Comparison of ENCODE assay signal across 16 cellular contexts in the genomic region with DNA sequence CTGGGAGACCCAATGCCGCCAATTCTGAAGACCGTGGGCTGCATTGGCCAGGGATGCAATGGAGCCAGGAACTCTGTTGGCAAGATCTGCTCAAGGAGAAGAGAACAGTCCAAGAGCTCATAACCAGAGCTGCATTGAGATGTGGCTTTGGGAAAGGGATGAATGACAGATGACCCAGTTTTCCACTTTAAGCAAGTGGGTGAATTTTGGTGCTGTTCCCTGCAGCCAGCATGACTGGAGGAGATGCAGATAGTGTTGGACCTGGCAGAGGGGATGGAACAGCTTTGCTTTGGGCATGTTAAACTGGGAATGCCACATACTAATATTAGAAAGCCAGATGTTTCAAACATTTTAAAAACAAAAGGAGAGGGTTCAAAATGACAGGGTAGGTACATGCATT.
DNase-seq lines count a peak whose midpoint lies in the region; ATAC-seq lines count a peak whose summit lies in the region.
"Had no signal": no experiment of that assay in that cellular context is flagged by ENCODE, and none has a peak within 500 bp of the region (broad histone marks: within the 10 kb centered on the region; RNA-seq: fewer than 3 reads in every experiment).

No MANE protein-coding gene starts in this region.

- WGBS in right cardiac atrium: 75% methylated on average over 2 of the region's 2 CpGs

- intact Hi-C loops in Right ventricle myocardium inferior (cut with DNase I): no loop called here
- intact Hi-C loops in right cardiac atrium (cut with DNase I): no loop called here

- H3K27ac ChIP-seq in right cardiac atrium (ENCODE audit: low read length): no peak overlapping the region
- H3K27ac ChIP-seq in caudate nucleus (ENCODE audit: low read depth, low read length): peak overlapping the region; percentile 67
- H3K27ac ChIP-seq: 22Rv1, A549, C4-2B had no signal

- DNase-seq in Right ventricle myocardium inferior (ENCODE audit: missing footprints) (no peak), right cardiac atrium (no peak), G401 (ENCODE audit: low spot score) (peak; percentile 14), caudate nucleus (lab: John Stamatoyannopoulos, UW) (peak in 4 of 61 donors; percentile 14 to 36 (median 18)), inferior parietal cortex (ENCODE audit: extremely low spot score) (peak; percentile 31), NCI-H1694 (lab: John Stamatoyannopoulos, UW) (no peak), NCI-H1092 (lab: John Stamatoyannopoulos, UW) (no peak)
- DNase-seq in activated CD8-positive, alpha-beta memory T cell treated with anti-CD3 and anti-CD28 coated beads for 24 hours: no peak
- DNase-seq: AML-193; CD4-positive, alpha-beta T cell; DMS153; DMS79; GF-D8 had no signal

- in situ Hi-C loops in G401 (cut with HindIII; ENCODE audit: low sequenced_read_pairs): no loop called here

- H3K27me3 ChIP-seq in right cardiac atrium (ENCODE audit: control insufficient read depth, insufficient read depth): no peaks in the 10 kb centered on the region

- H3K4me1 ChIP-seq in right cardiac atrium (ENCODE audit: control insufficient read depth, insufficient read depth, low read length): no peaks in the 10 kb centered on the region
- H3K4me1 ChIP-seq: A549 had no signal

- no peaks in the 10 kb centered on the region for H3K9me3 ChIP-seq in right cardiac atrium (ENCODE audit: control insufficient read depth, low read length)
- H3K9me3 ChIP-seq: A549 had no signal

- ATAC-seq in Right ventricle myocardium inferior (peak; percentile 29), right cardiac atrium (no peak)
- ATAC-seq: A549 had no signal

- H3K4me3 ChIP-seq in right cardiac atrium (ENCODE audit: low read length): no peak overlapping the region
- H3K4me3 ChIP-seq: A549 had no signal

Comparison
In these comparisons a context has a peak if more than half of its experiments do, and no peak if none do; other contexts are left out.
1. DNase-seq: peak in G401 (single experiment) and inferior parietal cortex (single experiment); none in Right ventricle myocardium inferior (single experiment), right cardiac atrium (0 of 3), NCI-H1694 (single experiment), NCI-H1092 (single experiment) and activated CD8-positive, alpha-beta memory T cell treated with anti-CD3 and anti-CD28 coated beads for 24 hours (single experiment).